2 cellular contexts compared by ENCODE assay signal in genomic region chr3:119751423-119751822, GRCh38.
TF ChIP-seq lines count a peak whose summit lies in the region.

No MANE protein-coding gene starts in this region.

TF ChIP-seq in SK-N-SH, 30 proteins besides CTCF, POLR2A, EP300 and RAD21 (continued from another document):
- no peak for TF ChIP-seq REST (IDR thresholded peaks at IDR 0.05; ENCODE audit: low read depth, low read length)
- no peak for TF ChIP-seq ZBTB33 (IDR thresholded peaks at IDR 0.05; ENCODE audit: borderline replicate concordance, low read depth)
- no peak for TF ChIP-seq USF2 (IDR thresholded peaks at IDR 0.05; ENCODE audit: borderline replicate concordance, low read depth, low read length)
- no peak for TF ChIP-seq CHD2 (IDR thresholded peaks at IDR 0.05; ENCODE audit: low read length, partially characterized antibody)
- TF ChIP-seq, protein P1, sequence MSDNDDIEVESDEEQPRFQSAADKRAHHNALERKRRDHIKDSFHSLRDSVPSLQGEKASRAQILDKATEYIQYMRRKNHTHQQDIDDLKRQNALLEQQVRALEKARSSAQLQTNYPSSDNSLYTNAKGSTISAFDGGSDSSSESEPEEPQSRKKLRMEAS (IDR thresholded peaks at IDR 0.05; ENCODE audit: low read depth), result no peak
- no peak for TF ChIP-seq SMC3 (IDR thresholded peaks at IDR 0.05; ENCODE audit: low read depth, low read length)
- TF ChIP-seq NFIC (IDR thresholded peaks at IDR 0.05; ENCODE audit: borderline replicate concordance), result no peak
- TF ChIP-seq FOXJ3 (CRISPR knock-in tag; IDR thresholded peaks at IDR 0.05), result no peak

TF ChIP-seq in SK-N-SH treated with all-trans-retinoic acid at 6 μM for 48 hours, 23 proteins besides CTCF, POLR2A, EP300 and RAD21 (continued from another document):
- TF ChIP-seq, protein P2, sequence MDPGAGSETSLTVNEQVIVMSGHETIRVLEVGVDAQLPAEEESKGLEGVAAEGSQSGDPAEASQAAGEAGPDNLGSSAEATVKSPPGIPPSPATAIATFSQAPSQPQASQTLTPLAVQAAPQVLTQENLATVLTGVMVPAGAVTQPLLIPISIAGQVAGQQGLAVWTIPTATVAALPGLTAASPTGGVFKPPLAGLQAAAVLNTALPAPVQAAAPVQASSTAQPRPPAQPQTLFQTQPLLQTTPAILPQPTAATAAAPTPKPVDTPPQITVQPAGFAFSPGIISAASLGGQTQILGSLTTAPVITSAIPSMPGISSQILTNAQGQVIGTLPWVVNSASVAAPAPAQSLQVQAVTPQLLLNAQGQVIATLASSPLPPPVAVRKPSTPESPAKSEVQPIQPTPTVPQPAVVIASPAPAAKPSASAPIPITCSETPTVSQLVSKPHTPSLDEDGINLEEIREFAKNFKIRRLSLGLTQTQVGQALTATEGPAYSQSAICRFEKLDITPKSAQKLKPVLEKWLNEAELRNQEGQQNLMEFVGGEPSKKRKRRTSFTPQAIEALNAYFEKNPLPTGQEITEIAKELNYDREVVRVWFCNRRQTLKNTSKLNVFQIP (CRISPR knock-in tag; IDR thresholded peaks at IDR 0.05; ENCODE audit: borderline replicate concordance, low read depth), result no peak
- TF ChIP-seq ZNF70 (CRISPR knock-in tag; IDR thresholded peaks at IDR 0.05), result no peak
- TF ChIP-seq, protein P3, sequence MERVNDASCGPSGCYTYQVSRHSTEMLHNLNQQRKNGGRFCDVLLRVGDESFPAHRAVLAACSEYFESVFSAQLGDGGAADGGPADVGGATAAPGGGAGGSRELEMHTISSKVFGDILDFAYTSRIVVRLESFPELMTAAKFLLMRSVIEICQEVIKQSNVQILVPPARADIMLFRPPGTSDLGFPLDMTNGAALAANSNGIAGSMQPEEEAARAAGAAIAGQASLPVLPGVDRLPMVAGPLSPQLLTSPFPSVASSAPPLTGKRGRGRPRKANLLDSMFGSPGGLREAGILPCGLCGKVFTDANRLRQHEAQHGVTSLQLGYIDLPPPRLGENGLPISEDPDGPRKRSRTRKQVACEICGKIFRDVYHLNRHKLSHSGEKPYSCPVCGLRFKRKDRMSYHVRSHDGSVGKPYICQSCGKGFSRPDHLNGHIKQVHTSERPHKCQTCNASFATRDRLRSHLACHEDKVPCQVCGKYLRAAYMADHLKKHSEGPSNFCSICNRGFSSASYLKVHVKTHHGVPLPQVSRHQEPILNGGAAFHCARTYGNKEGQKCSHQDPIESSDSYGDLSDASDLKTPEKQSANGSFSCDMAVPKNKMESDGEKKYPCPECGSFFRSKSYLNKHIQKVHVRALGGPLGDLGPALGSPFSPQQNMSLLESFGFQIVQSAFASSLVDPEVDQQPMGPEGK (CRISPR knock-in tag; IDR thresholded peaks at IDR 0.05; ENCODE audit: borderline replicate concordance), result no peak
- TF ChIP-seq ZNF8 (CRISPR knock-in tag; IDR thresholded peaks at IDR 0.05), result no peak
- TF ChIP-seq CREB5 (CRISPR knock-in tag; IDR thresholded peaks at IDR 0.05; ENCODE audit: low read depth), result no peak
- TF ChIP-seq ESRRG (CRISPR knock-in tag; IDR thresholded peaks at IDR 0.05), result no peak
- no peak for TF ChIP-seq CSDC2 (CRISPR knock-in tag; IDR thresholded peaks at IDR 0.05)
- no peak for TF ChIP-seq GLIS3 (CRISPR knock-in tag; IDR thresholded peaks at IDR 0.05)
- TF ChIP-seq PPARA (CRISPR knock-in tag; IDR thresholded peaks at IDR 0.05; ENCODE audit: borderline replicate concordance), result no peak
- TF ChIP-seq ARNTL (CRISPR knock-in tag; IDR thresholded peaks at IDR 0.05; ENCODE audit: borderline replicate concordance, low read depth), result no peak
- no peak for TF ChIP-seq RARB (CRISPR knock-in tag; IDR thresholded peaks at IDR 0.05)
- no peak for TF ChIP-seq TSHZ2 (CRISPR knock-in tag; IDR thresholded peaks at IDR 0.05)
TF ChIP-seq in SK-N-SH treated with all-trans-retinoic acid at 6 μM for 48 hours: peak in this region for 0.
